ENCODE assay signal across 15 cellular contexts in genomic region chr17:6165806-6166205, GRCh38.
A peak's percentile ranks its signal among the peaks of the same experiment; 100 is the strongest.
DNase-seq lines count a peak whose midpoint lies in the region; ATAC-seq and TF ChIP-seq lines count a peak whose summit lies in the region.
"Had no signal": no experiment of that assay in that cellular context is flagged by ENCODE, and none has a peak within 500 bp of the region (broad histone marks: within the 10 kb centered on the region; RNA-seq: fewer than 3 reads in every experiment).

No MANE protein-coding gene starts in this region.

- H3K36me3 Mint-ChIP-seq in H9 (ENCODE audit: insufficient read depth in 1 of 3, low read depth in 3 of 3) = peaks cover 9 to 12% (median 11%) of the 10 kb centered on the region in 3 experiments; a peak in 6 of 7 replicates
- no peaks in the 10 kb centered on the region for H3K36me3 Mint-ChIP-seq in activated naive CD8-positive, alpha-beta T cell treated with anti-CD3 and anti-CD28 coated beads, Interleukin-2, amount 50 U/mL, for 24 hours (ENCODE audit: low read depth)

- no peaks in the 10 kb centered on the region for H3K27me3 ChIP-seq in H9 (ENCODE audit: insufficient read depth, low read length)
- H3K27me3 ChIP-seq in neuronal stem cell (ENCODE audit: control insufficient read depth in 3 of 3, insufficient read depth in 3 of 3, low read depth in 1 of 3, low read length in 3 of 3) = no peaks in the 10 kb centered on the region

- no peak overlapping the region for H3K56ac ChIP-seq in H9 (ENCODE audit: insufficient read length, low read depth, low read length)

- H3T11ph ChIP-seq in H9 (ENCODE audit: low read length) = no peak overlapping the region

- no peak overlapping the region for H4K91ac ChIP-seq in H9 (ENCODE audit: insufficient read length, low read depth, low read length)
- H4K91ac ChIP-seq in neuronal stem cell (ENCODE audit: low read depth, low read length, poor library complexity) = no peak overlapping the region

- H3K4me1 ChIP-seq in H9 (ENCODE audit: insufficient read depth, low read length) = peaks cover 5% of the 10 kb centered on the region; the same call in 1 of the 2 replicates
- peaks cover 21 to 42% of the 10 kb centered on the region in 2 donors for H3K4me1 ChIP-seq in neuronal stem cell (ENCODE audit: control insufficient read depth in 2 of 2, insufficient read depth in 1 of 2, low read depth in 1 of 2, low read length in 2 of 2)
- H3K4me1 ChIP-seq: Caco-2 had no signal

- ATAC-seq in activated naive CD8-positive, alpha-beta T cell treated with anti-CD3 and anti-CD28 coated beads, Interleukin-2, amount 50 U/mL, for 24 hours = no peak
- no peak for ATAC-seq in HG03460 (IDR thresholded peaks at IDR 0.05; ENCODE audit: unreplicated experiment)
- ATAC-seq in HG02973 (IDR thresholded peaks at IDR 0.05; ENCODE audit: unreplicated experiment) = no peak
- ATAC-seq: K562 had no signal

- H3K27me3 Mint-ChIP-seq in H9 (ENCODE audit: low read depth) = no peaks in the 10 kb centered on the region; the same call in none of the 2 replicates
- peaks cover 2% of the 10 kb centered on the region for H3K27me3 Mint-ChIP-seq in activated naive CD8-positive, alpha-beta T cell treated with anti-CD3 and anti-CD28 coated beads, Interleukin-2, amount 50 U/mL, for 24 hours

- no peak overlapping the region for H2BK5ac ChIP-seq in H9 (ENCODE audit: insufficient read length, low read length)
- no peak overlapping the region for H2BK5ac ChIP-seq in neuronal stem cell (ENCODE audit: low read length)

- H3K27ac ChIP-seq in H9 (ENCODE audit: insufficient read length, low read depth, low read length) = no peak overlapping the region
- H3K27ac ChIP-seq in neuronal stem cell (replicated peaks; ENCODE audit: low read length) = no peak overlapping the region
- H3K27ac ChIP-seq: C4-2B had no signal

- no peak overlapping the region; a peak in 1 of 5 replicates for H3K4me3 Mint-ChIP-seq in H9
- H3K4me3 Mint-ChIP-seq in activated naive CD8-positive, alpha-beta T cell treated with anti-CD3 and anti-CD28 coated beads, Interleukin-2, amount 50 U/mL, for 24 hours = no peak overlapping the region
- H3K4me3 Mint-ChIP-seq: B cell; CD4-positive, alpha-beta T cell had no signal

- H4K20me1 ChIP-seq in H9 (ENCODE audit: control insufficient read depth, insufficient read depth, insufficient read length) = no peaks in the 10 kb centered on the region

- DNase-seq in H9 = peak; percentile 29
- peak; percentile 70 for DNase-seq in NCI-H2171 treated with DMSO at 0.1 percent for 48 hours (lab: John Stamatoyannopoulos, UW)
- peak; percentile 45 for DNase-seq in ecto neural progenitor cell (ENCODE audit: low spot score)
- DNase-seq in neuronal stem cell (ENCODE audit: low spot score) = no peak
- DNase-seq in activated naive CD8-positive, alpha-beta T cell treated with anti-CD3 and anti-CD28 coated beads, Interleukin-2, amount 50 U/mL, for 24 hours = no peak
- DNase-seq in GM03348 (ENCODE audit: low spot score) = no peak
- DNase-seq: Caco-2; CD4-positive, alpha-beta T cell; HCEC 1CT; IMR-90 had no signal

- H4K8ac ChIP-seq in H9 (replicated peaks; ENCODE audit: insufficient read length, low read depth, low read length) (no peak overlapping the region), neuronal stem cell (ENCODE audit: low read depth, low read length) (no peak overlapping the region)

- H2AFZ ChIP-seq in H9 (ENCODE audit: low read length) (no peak overlapping the region), neuronal stem cell (ENCODE audit: low read length) (no peak overlapping the region)

- H2BK120ac ChIP-seq in H9 (ENCODE audit: low read depth, low read length, poor library complexity, severe bottlenecking) (no peak overlapping the region), neuronal stem cell (ENCODE audit: low read depth, low read length) (peak overlapping the region; percentile 24)

- H3K14ac ChIP-seq in H9 (ENCODE audit: insufficient read depth, low read length) (no peak overlapping the region), neuronal stem cell (ENCODE audit: low read length) (no peak overlapping the region)

- H3K9me3 ChIP-seq in H9 (ENCODE audit: control insufficient read depth, low read depth, low read length) (no peaks in the 10 kb centered on the region), neuronal stem cell (replicated peaks in 1 of 2; ENCODE audit: control insufficient read depth in 2 of 2, insufficient read depth in 1 of 2, low read depth in 1 of 2, low read length in 2 of 2) (no peaks in the 10 kb centered on the region)
- H3K9me3 ChIP-seq: Caco-2 had no signal

- no CpG with 5 or more reads among the region's 6 CpGs for WGBS in H9 (ENCODE audit: extremely low coverage, insufficient read length, low lambda C conversion rate)
- WGBS in neuronal stem cell (ENCODE audit: extremely low coverage in 2 of 2, insufficient read length in 2 of 2, insufficient replicate concordance in 1 of 2), 2 donors = no CpG with 5 or more reads among the region's 6 CpGs

- no peaks in the 10 kb centered on the region for H3K23me2 ChIP-seq in H9 (ENCODE audit: insufficient read length, low read depth, low read length, poor library complexity, severe bottlenecking)

- no peak overlapping the region for H2BK20ac ChIP-seq in H9 (ENCODE audit: low read depth, low read length, poor library complexity, severe bottlenecking)

- peaks cover 9 to 10% of the 10 kb centered on the region in 2 experiments; a peak in 4 of 5 replicates for H3K9me3 Mint-ChIP-seq in H9
- no peaks in the 10 kb centered on the region for H3K9me3 Mint-ChIP-seq in activated naive CD8-positive, alpha-beta T cell treated with anti-CD3 and anti-CD28 coated beads, Interleukin-2, amount 50 U/mL, for 24 hours
- H3K9me3 Mint-ChIP-seq: CD4-positive, alpha-beta T cell had no signal

- TF ChIP-seq CTCF in H9 (conservative IDR thresholded peaks at IDR 0.05) = no peak

- no peaks in the 10 kb centered on the region for H3K79me2 ChIP-seq in H9 (ENCODE audit: insufficient read depth, low read length)

- H3K79me1 ChIP-seq in H9 (ENCODE audit: insufficient read depth, low read depth, low read length, poor library complexity, severe bottlenecking) (no peaks in the 10 kb centered on the region), neuronal stem cell (ENCODE audit: low read depth, low read length) (no peaks in the 10 kb centered on the region)

- H2BK12ac ChIP-seq in H9 (ENCODE audit: insufficient read length, low read depth, low read length) (no peak overlapping the region), neuronal stem cell (ENCODE audit: low read length) (no peak overlapping the region)

- H2BK15ac ChIP-seq in H9 (ENCODE audit: low read depth, low read length) (no peak overlapping the region), neuronal stem cell (ENCODE audit: low read length) (no peak overlapping the region)

- H3K4me1 Mint-ChIP-seq in H9 = peaks cover 26 to 29% of the 10 kb centered on the region in 2 experiments
- H3K4me1 Mint-ChIP-seq in activated naive CD8-positive, alpha-beta T cell treated with anti-CD3 and anti-CD28 coated beads, Interleukin-2, amount 50 U/mL, for 24 hours = no peaks in the 10 kb centered on the region
- H3K4me1 Mint-ChIP-seq: B cell had no signal

- no peaks in the 10 kb centered on the region for H3K36me3 ChIP-seq in neuronal stem cell (replicated peaks in 1 of 2; ENCODE audit: control insufficient read depth in 2 of 2, insufficient read depth in 2 of 2, low read length in 2 of 2)

- no peak overlapping the region for H3K4me3 ChIP-seq in neuronal stem cell (ENCODE audit: low read length in 2 of 2)
- H3K4me3 ChIP-seq: K562 had no signal

- H3K23ac ChIP-seq in H9 (ENCODE audit: insufficient read length, low read depth, low read length) (no peak overlapping the region), neuronal stem cell (ENCODE audit: low read depth, low read length, poor library complexity) (no peak overlapping the region)

- H3K4ac ChIP-seq in H9 (ENCODE audit: low read depth, low read length) = no peak overlapping the region
- no peak overlapping the region for H3K4ac ChIP-seq in neuronal stem cell (ENCODE audit: low read length)

- H3K27ac Mint-ChIP-seq in H9 = no peak overlapping the region
- no peak overlapping the region for H3K27ac Mint-ChIP-seq in activated naive CD8-positive, alpha-beta T cell treated with anti-CD3 and anti-CD28 coated beads, Interleukin-2, amount 50 U/mL, for 24 hours
- H3K27ac Mint-ChIP-seq: B cell; CD4-positive, alpha-beta T cell had no signal

- no peak overlapping the region for H3K4me2 ChIP-seq in H9 (ENCODE audit: insufficient read depth, insufficient read length, low read length)
- no peak overlapping the region for H3K4me2 ChIP-seq in neuronal stem cell (ENCODE audit: insufficient read depth, low read length, poor library complexity, severe bottlenecking)

- H3K18ac ChIP-seq in H9 (ENCODE audit: insufficient read length, low read depth, low read length) (no peak overlapping the region), neuronal stem cell (ENCODE audit: low read length) (peak overlapping the region; percentile 44)

- H3K9ac ChIP-seq in H9 (ENCODE audit: extremely low read depth, insufficient read length, low read length) = no peak overlapping the region
- no peak overlapping the region for H3K9ac ChIP-seq in neuronal stem cell (ENCODE audit: low read depth, low read length, poor library complexity)

- H2AK5ac ChIP-seq in H9 (ENCODE audit: insufficient read length, low read length) (no peak overlapping the region), neuronal stem cell (ENCODE audit: low read depth, low read length) (no peak overlapping the region)

- H4K5ac ChIP-seq in H9 (ENCODE audit: insufficient read length, low read depth, low read length) = no peak overlapping the region

Comparison
In these comparisons a context has a peak if more than half of its experiments do, and no peak if none do; other contexts are left out.
1. DNase-seq: peak in H9 (single experiment), NCI-H2171 treated with DMSO at 0.1 percent for 48 hours (single experiment) and ecto neural progenitor cell (single experiment); none in neuronal stem cell (single experiment), activated naive CD8-positive, alpha-beta T cell treated with anti-CD3 and anti-CD28 coated beads, Interleukin-2, amount 50 U/mL, for 24 hours (single experiment) and GM03348 (single experiment).